In the genomic region with DNA sequence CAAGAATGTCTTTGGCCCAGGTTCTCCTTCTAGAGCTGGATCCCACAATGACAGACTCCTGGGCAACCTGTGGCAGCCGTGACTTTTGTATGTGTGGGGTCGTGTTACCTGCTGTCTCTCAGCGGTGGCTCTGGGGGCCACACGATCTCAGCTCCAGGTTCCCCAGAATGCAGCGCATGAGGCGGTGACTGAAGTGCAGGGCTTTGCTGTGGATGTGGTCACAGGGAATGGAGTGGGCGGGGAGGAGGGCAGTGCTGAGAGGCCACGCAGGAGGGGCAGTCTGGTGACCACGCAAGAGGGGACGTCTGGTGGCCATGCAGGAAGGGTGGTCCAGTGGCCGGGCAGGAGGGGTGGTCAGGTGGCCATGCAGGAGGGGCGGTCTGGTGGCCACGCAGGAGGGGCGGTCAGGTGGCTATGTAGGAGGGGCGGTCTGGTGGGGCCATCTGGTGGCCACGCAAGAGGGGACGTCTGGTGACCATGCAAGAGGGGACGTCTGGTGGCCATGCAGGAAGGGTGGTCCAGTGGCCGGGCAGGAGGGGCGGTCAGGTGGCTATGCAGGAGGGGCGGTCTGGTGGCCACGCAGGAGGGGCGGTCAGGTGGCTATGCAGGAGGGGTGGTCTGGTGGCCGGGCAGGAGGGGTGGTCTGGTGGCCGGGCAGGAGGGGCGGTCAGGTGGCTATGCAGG, we compare ENCODE assay signal across 22 cellular contexts.
A peak's percentile ranks its signal among the peaks of the same experiment; 100 is the strongest.
DNase-seq lines count a peak whose midpoint lies in the region; ATAC-seq and TF ChIP-seq lines count a peak whose summit lies in the region.
"Had no signal": no experiment of that assay in that cellular context is flagged by ENCODE, and none has a peak within 500 bp of the region (broad histone marks: within the 10 kb centered on the region; RNA-seq: fewer than 3 reads in every experiment).

No MANE protein-coding gene starts in this region.

- peaks cover 5% of the 10 kb centered on the region for H3K9me3 Mint-ChIP-seq in endodermal cell
- H3K9me3 Mint-ChIP-seq: CD4-positive, alpha-beta T cell had no signal

- no peak overlapping the region for H3K9ac ChIP-seq in endodermal cell (ENCODE audit: extremely low read depth, low read length, poor library complexity, severe bottlenecking)
- H3K9ac ChIP-seq: BLaER1 treated with 17β-estradiol and CSF1 and Interleukin-3, amounts not matched to agents 10 nM and 100 nM had no signal

- no peaks in the 10 kb centered on the region for H3K9me3 ChIP-seq in endodermal cell (ENCODE audit: control insufficient read depth, low read length)
- no peaks in the 10 kb centered on the region for H3K9me3 ChIP-seq in osteoblast (ENCODE audit: low read depth, low read length)
- H3K9me3 ChIP-seq: A549 had no signal

- H3K4me3 ChIP-seq in endodermal cell (ENCODE audit: low read length) (no peak overlapping the region), osteoblast (ENCODE audit: insufficient read depth, low read length) (no peak overlapping the region)
- H3K4me3 ChIP-seq: A549; BLaER1 treated with 17β-estradiol and CSF1 and Interleukin-3, amounts not matched to agents 10 nM and 100 nM had no signal

- 91 to 100% methylated on average over 6 to 24 of the region's 26 CpGs for WGBS in endodermal cell (ENCODE audit: insufficient coverage in 1 of 2, insufficient read length in 1 of 2), 2 experiments

- no peak for ATAC-seq in GM18861 (IDR thresholded peaks at IDR 0.05; ENCODE audit: unreplicated experiment)
- ATAC-seq: PC-3 had no signal

- H3K4me2 ChIP-seq in osteoblast (ENCODE audit: insufficient read depth, low read length): no peak overlapping the region
- H3K4me2 ChIP-seq: A549; BLaER1 treated with 17β-estradiol and CSF1 and Interleukin-3, amounts not matched to agents 10 nM and 100 nM had no signal

- 0 out of 2 replicates have a peak, but pooled peaks have one; percentile 4 for TF ChIP-seq RAD21 in Ishikawa (IDR thresholded peaks at IDR 0.05; ENCODE audit: low read depth)

- H3K27me3 Mint-ChIP-seq in endodermal cell (ENCODE audit: insufficient read depth): no peaks in the 10 kb centered on the region
- H3K27me3 Mint-ChIP-seq: CD4-positive, alpha-beta T cell had no signal

- H2AFZ ChIP-seq in osteoblast (ENCODE audit: low read length): no peak overlapping the region

- H3K27ac Mint-ChIP-seq in endodermal cell: peak overlapping the region; percentile 26
- H3K27ac Mint-ChIP-seq: CD4-positive, alpha-beta T cell had no signal

- TF ChIP-seq EP300 in Ishikawa (IDR thresholded peaks at IDR 0.05; ENCODE audit: borderline replicate concordance): no peak

- H3K27me3 ChIP-seq in endodermal cell (ENCODE audit: control insufficient read depth, insufficient read depth, low read length, poor library complexity, severe bottlenecking): no peaks in the 10 kb centered on the region
- H3K27me3 ChIP-seq in osteoblast (ENCODE audit: insufficient read depth, low read length): no peaks in the 10 kb centered on the region
- H3K27me3 ChIP-seq: BLaER1 treated with 17β-estradiol and CSF1 and Interleukin-3, amounts not matched to agents 10 nM and 100 nM had no signal

- no peaks in the 10 kb centered on the region for H3K79me2 ChIP-seq in osteoblast (ENCODE audit: insufficient read depth, low read length)

- H3K4me1 ChIP-seq in endodermal cell (ENCODE audit: control insufficient read depth, insufficient read depth, low read length) (no peaks in the 10 kb centered on the region), osteoblast (ENCODE audit: insufficient read depth, low read length) (no peaks in the 10 kb centered on the region)
- H3K4me1 ChIP-seq: A549; BLaER1 treated with 17β-estradiol and CSF1 and Interleukin-3, amounts not matched to agents 10 nM and 100 nM had no signal

- H3K27ac ChIP-seq in endodermal cell (ENCODE audit: low read depth, low read length): no peak overlapping the region
- H3K27ac ChIP-seq in osteoblast (ENCODE audit: low read depth, low read length): no peak overlapping the region
- H3K27ac ChIP-seq: A549; BLaER1 treated with 17β-estradiol and CSF1 and Interleukin-3, amounts not matched to agents 10 nM and 100 nM had no signal

- H3K4me3 Mint-ChIP-seq in endodermal cell: no peak overlapping the region
- H3K4me3 Mint-ChIP-seq: CD4-positive, alpha-beta T cell had no signal

- no peaks in the 10 kb centered on the region for H3K4me1 Mint-ChIP-seq in endodermal cell

- TF ChIP-seq CTCF in endodermal cell (conservative IDR thresholded peaks at IDR 0.05) (no peak), osteoblast (IDR thresholded peaks at IDR 0.05; ENCODE audit: extremely low read depth, low read depth, low read length) (no peak)

- H4K20me1 ChIP-seq in osteoblast (ENCODE audit: insufficient read depth, low read length): no peaks in the 10 kb centered on the region
- H4K20me1 ChIP-seq: BLaER1 treated with 17β-estradiol and CSF1 and Interleukin-3, amounts not matched to agents 10 nM and 100 nM had no signal

- no peaks in the 10 kb centered on the region for H3K36me3 ChIP-seq in endodermal cell (ENCODE audit: control insufficient read depth, insufficient read depth, low read length)
- no peaks in the 10 kb centered on the region for H3K36me3 ChIP-seq in osteoblast (ENCODE audit: insufficient read depth, low read length)
- H3K36me3 ChIP-seq: BLaER1 treated with 17β-estradiol and CSF1 and Interleukin-3, amounts not matched to agents 10 nM and 100 nM had no signal

- H3K36me3 Mint-ChIP-seq in endodermal cell (ENCODE audit: low read depth): no peaks in the 10 kb centered on the region

- peak; percentile 5 to 8 for DNase-seq in activated T-cell treated with anti-CD3 and anti-CD28 coated beads, Interleukin-2, amount 50 U/mL, for 48 hours
- DNase-seq in activated T-cell treated with anti-CD3 and anti-CD28 coated beads, Interleukin-2, amount 50 U/mL, for 1 hour: no peak
- DNase-seq in endodermal cell (peak; percentile 43), osteoblast (ENCODE audit: insufficient read length, low spot score, missing footprints) (peak; percentile 57), T-helper 9 cell (no peak)
- DNase-seq: AML-193; CD4-positive, alpha-beta T cell; IMR-90; NCI-H1092; NCI-H1417 treated with DMSO at 0.1 percent for 48 hours; NCI-H1694 treated with DMSO at 0.1 percent for 48 hours; NCI-H2081; NCI-H2171; NCI-H345; NCI-H510A treated with DMSO at 0.1 percent for 48 hours; NCI-H748 treated with DMSO at 0.1 percent for 48 hours; NK-92 treated with Interleukin-12 subunit alpha and Interleukin-12 subunit beta, amount 100 ng/mL, for 24 hours; PC-3 had no signal

TF ChIP-seq in Ishikawa, 13 proteins besides CTCF, POLR2A, EP300 and RAD21:
- no peak for TF ChIP-seq EGR1 (IDR thresholded peaks at IDR 0.05)
- TF ChIP-seq, protein P1, sequence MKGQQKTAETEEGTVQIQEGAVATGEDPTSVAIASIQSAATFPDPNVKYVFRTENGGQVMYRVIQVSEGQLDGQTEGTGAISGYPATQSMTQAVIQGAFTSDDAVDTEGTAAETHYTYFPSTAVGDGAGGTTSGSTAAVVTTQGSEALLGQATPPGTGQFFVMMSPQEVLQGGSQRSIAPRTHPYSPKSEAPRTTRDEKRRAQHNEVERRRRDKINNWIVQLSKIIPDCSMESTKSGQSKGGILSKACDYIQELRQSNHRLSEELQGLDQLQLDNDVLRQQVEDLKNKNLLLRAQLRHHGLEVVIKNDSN (IDR thresholded peaks at IDR 0.05): no peak
- no peak for TF ChIP-seq YY1 (IDR thresholded peaks at IDR 0.05; ENCODE audit: low read depth)
- TF ChIP-seq TCF12 (IDR thresholded peaks at IDR 0.05; ENCODE audit: low read depth): no peak
- no peak for TF ChIP-seq CEBPB (IDR thresholded peaks at IDR 0.05)

Comparison
In these comparisons a context has a peak if more than half of its experiments do, and no peak if none do; other contexts are left out.
1. DNase-seq: peak in activated T-cell treated with anti-CD3 and anti-CD28 coated beads, Interleukin-2, amount 50 U/mL, for 48 hours (2 of 2), endodermal cell (single experiment) and osteoblast (single experiment); none in activated T-cell treated with anti-CD3 and anti-CD28 coated beads, Interleukin-2, amount 50 U/mL, for 1 hour (single experiment) and T-helper 9 cell (single experiment).